In the genomic region with DNA sequence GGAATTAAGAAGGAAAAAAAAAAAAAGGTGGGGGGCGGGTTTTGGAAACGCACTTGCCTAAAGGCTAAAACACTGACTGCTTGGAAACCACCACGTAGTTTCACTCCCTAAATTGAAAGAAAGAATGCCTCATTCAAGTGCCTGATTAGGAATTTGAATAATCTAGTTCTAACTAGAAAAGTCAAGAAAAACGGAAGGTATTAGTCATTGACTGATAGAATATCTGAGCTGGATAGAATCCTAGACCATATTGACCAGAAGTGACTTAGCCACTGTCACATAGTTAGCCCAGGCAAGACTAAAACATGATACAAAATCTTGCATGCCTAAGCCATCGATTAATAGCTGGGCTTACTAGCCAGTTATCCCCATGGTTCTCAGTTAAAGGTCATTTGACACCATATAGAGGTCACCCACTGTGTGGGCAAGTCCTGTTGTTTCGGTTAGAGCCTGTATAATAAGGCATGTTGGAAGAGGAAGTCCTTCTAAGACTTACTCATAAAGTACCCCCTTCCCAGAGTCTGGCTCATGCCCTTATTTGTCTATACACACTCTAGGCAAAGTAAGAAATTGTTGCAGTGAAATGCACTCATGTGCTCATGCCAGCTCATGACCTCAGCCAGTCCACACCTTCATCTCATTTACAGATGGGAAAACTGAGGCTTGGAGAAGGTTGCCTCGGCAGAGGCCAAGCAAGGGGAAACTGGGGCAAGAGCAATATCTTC, we compare ENCODE assay signal across 11 cellular contexts. TPM values are rescaled to one million over a fixed set of nuclear protein-coding genes. Genes with fewer than 3 reads are reported as not detected.
DNase-seq lines count a peak whose midpoint lies in the region; ATAC-seq and TF ChIP-seq lines count a peak whose summit lies in the region.
"Had no signal": no experiment of that assay in that cellular context is flagged by ENCODE, and none has a peak within 500 bp of the region (broad histone marks: within the 10 kb centered on the region; RNA-seq: fewer than 3 reads in every experiment).

No MANE protein-coding gene starts in this region.

- no peak for TF ChIP-seq POLR2A in testis (IDR thresholded peaks at IDR 0.05)

- H3K27me3 ChIP-seq in SJCRH30 (no peaks in the 10 kb centered on the region), testis (no peaks in the 10 kb centered on the region)

- peak; percentile 82 for ATAC-seq in GM21619 (IDR thresholded peaks at IDR 0.05; ENCODE audit: unreplicated experiment)

- H3K36me3 ChIP-seq in SJCRH30 (no peaks in the 10 kb centered on the region), testis (ENCODE audit: low read depth, missing control alignments) (no peaks in the 10 kb centered on the region)

- H3K4me3 ChIP-seq in SJCRH30 (no peak overlapping the region), testis (no peak overlapping the region)

- no peak for TF ChIP-seq CTCF in testis (IDR thresholded peaks at IDR 0.05)

- H3K9me3 ChIP-seq in SJCRH30 (replicated peaks) = no peaks in the 10 kb centered on the region
- H3K9me3 ChIP-seq in testis = no peaks in the 10 kb centered on the region

- POLR2A ChIA-PET in HEK293T (lab: Yijun Ruan, JAX) = interaction anchor here (0.8 kb wide), 1 partner anchor 40 kb away, joined by 3 read pairs; a partner anchor contains a TSS

- H3K4me1 ChIP-seq in SJCRH30 (no peaks in the 10 kb centered on the region), testis (peaks cover 16% of the 10 kb centered on the region)

- 69 to 71% methylated on average over 7 of the region's 7 CpGs for WGBS in testis, 2 donors

- peak; percentile 57 for DNase-seq in EH (ENCODE audit: low read depth)
- peak; percentile 69 to 71 for DNase-seq in Kasumi-1 (lab: John Stamatoyannopoulos, UW)
- no peak for DNase-seq in epithelial cell of prostate (ENCODE audit: low read depth, low spot score)
- DNase-seq in SJCRH30 = no peak
- no peak for DNase-seq in activated T-cell treated with anti-CD3 and anti-CD28 coated beads for 4 hours
- no peak for DNase-seq in HEK293T (ENCODE audit: extremely low spot score)
- DNase-seq in testis = no peak
- DNase-seq: DND-41, Karpas-422 had no signal

- CTCF ChIA-PET in HEK293T (lab: Yijun Ruan, JAX) = interaction anchor here (1.2 to 1.3 kb wide), 2 partner anchors 31 to 64 kb away, joined by 3 to 4 read pairs; no protein-coding TSS in a partner anchor

- intact Hi-C loops in testis (cut with DNase I; ENCODE audit: low total_unique reads) = no loop called here

- H3K27ac ChIP-seq in epithelial cell of prostate (peak overlapping the region; percentile 59), SJCRH30 (no peak overlapping the region), testis (peak overlapping the region in 1 of 2 donors; percentile 47)

TF ChIP-seq in HEK293T, 16 proteins besides CTCF, POLR2A, EP300 and RAD21:
- no peak for TF ChIP-seq FOXK2 (IDR thresholded peaks at IDR 0.05)
- no peak for TF ChIP-seq NFRKB (IDR thresholded peaks at IDR 0.05)
- no peak for TF ChIP-seq TARDBP (IDR thresholded peaks at IDR 0.05)
- TF ChIP-seq, protein P1, sequence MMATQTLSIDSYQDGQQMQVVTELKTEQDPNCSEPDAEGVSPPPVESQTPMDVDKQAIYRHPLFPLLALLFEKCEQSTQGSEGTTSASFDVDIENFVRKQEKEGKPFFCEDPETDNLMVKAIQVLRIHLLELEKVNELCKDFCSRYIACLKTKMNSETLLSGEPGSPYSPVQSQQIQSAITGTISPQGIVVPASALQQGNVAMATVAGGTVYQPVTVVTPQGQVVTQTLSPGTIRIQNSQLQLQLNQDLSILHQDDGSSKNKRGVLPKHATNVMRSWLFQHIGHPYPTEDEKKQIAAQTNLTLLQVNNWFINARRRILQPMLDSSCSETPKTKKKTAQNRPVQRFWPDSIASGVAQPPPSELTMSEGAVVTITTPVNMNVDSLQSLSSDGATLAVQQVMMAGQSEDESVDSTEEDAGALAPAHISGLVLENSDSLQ (IDR thresholded peaks at IDR 0.05) = no peak
- no peak for TF ChIP-seq FOXA1 (IDR thresholded peaks at IDR 0.05)
- no peak for TF ChIP-seq BHLHE40 (IDR thresholded peaks at IDR 0.05; ENCODE audit: borderline replicate concordance)
- TF ChIP-seq ZNF384 (IDR thresholded peaks at IDR 0.05) = no peak
- TF ChIP-seq LEF1 (IDR thresholded peaks at IDR 0.05; ENCODE audit: borderline replicate concordance) = no peak
- TF ChIP-seq CTBP1 (IDR thresholded peaks at IDR 0.05; ENCODE audit: borderline replicate concordance) = no peak
- no peak for TF ChIP-seq SUZ12 (IDR thresholded peaks at IDR 0.05)
- TF ChIP-seq HDGF (IDR thresholded peaks at IDR 0.05; ENCODE audit: borderline replicate concordance) = no peak
- TF ChIP-seq ELF4 (IDR thresholded peaks at IDR 0.05) = no peak
- TF ChIP-seq ARNT (IDR thresholded peaks at IDR 0.05) = no peak
- no peak for TF ChIP-seq FOXM1 (IDR thresholded peaks at IDR 0.05; ENCODE audit: borderline replicate concordance)
- no peak for TF ChIP-seq SP1 (IDR thresholded peaks at IDR 0.05)
- no peak for TF ChIP-seq L3MBTL2 (conservative IDR thresholded peaks at IDR 0.05)

RNA-seq across cellular contexts. Expression of a gene that starts 40.2 kb away (rescaled TPM):
- not detected in 2 replicates for total RNA-seq in SJCRH30 (2014; rRNA removed; shearing (Covaris generic))
- total RNA-seq in testis = 100 to 1,000 TPM; 127 to 378 TPM
- polyA plus RNA-seq in testis (ENCODE audit: insufficient read depth, low read depth, low replicate concordance) = 416 TPM
- total RNA-seq: activated CD8-positive, alpha-beta memory T cell treated with anti-CD3 and anti-CD28 coated beads for 36 hours had no signal

Comparison
In these comparisons a context has a peak if more than half of its experiments do, and no peak if none do; other contexts are left out.
1. DNase-seq: peak in EH (single experiment) and Kasumi-1 (2 of 2); none in epithelial cell of prostate (single experiment), SJCRH30 (0 of 2), activated T-cell treated with anti-CD3 and anti-CD28 coated beads for 4 hours (single experiment), HEK293T (single experiment) and testis (single experiment).
2. RNA of a gene that starts 40.2 kb away (total RNA-seq): 127 to 378 TPM in testis; not detected in SJCRH30; every median in the first group is over 100 times any median in the second.